In the genomic region with DNA sequence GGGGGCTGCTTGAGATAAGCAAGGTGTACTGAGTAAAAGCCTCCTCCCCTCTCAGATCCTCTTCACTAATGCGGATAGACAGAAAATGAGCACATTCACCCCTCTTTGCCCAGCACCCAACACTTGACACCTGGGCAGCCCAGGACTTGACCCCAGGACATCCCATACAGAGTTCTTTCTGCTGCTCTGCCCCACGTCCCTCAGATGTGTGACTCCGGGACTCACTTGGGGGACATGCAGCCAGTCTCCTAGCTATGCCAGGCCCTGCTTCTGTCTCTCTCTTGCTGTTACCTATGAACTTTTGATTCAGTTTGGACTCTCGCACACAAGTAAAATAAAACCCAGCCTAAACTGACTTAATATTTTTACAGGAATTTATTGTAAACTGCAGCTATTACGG, we compare ENCODE assay signal across 32 cellular contexts.
"Had no signal": no experiment of that assay in that cellular context is flagged by ENCODE, and none has a peak within 500 bp of the region (broad histone marks: within the 10 kb centered on the region; RNA-seq: fewer than 3 reads in every experiment).

No MANE protein-coding gene starts in this region.

- H3K27me3 ChIP-seq: adrenal gland, ascending aorta, body of pancreas, breast epithelium, cardiac muscle cell had no signal

- H3K36me3 ChIP-seq: adrenal gland, ascending aorta, brain microvascular endothelial cell, breast epithelium, cardiac muscle cell had no signal

- H3K9me3 ChIP-seq: adrenal gland, ascending aorta, body of pancreas, breast epithelium had no signal

- DNase-seq: activated effector memory CD4-positive, alpha-beta T cell treated with anti-CD3 and anti-CD28 coated beads, Interleukin-2, amount 50 U/mL, for 16 hours; activated effector memory CD4-positive, alpha-beta T cell treated with Interleukin-2 at 50 U/mL for 16 hours; activated gamma-delta T cell; activated gamma-delta T cell treated with Interleukin-2 at 50 U/mL for 16 hours; activated naive CD4-positive, alpha-beta T cell; activated naive CD4-positive, alpha-beta T cell treated with anti-CD3 and anti-CD28 coated beads for 36 hours; activated naive CD4-positive, alpha-beta T cell treated with anti-CD3 and anti-CD28 coated beads, Interleukin-2, amount 10 ng/mL, durations not matched to agents 7 days and 5 days; activated naive CD4-positive, alpha-beta T cell treated with anti-CD3 and anti-CD28 coated beads, Interleukin-2, amount 50 U/mL, for 16 hours; activated naive CD4-positive, alpha-beta T cell treated with Interleukin-2 at 50 U/mL for 16 hours; activated naive CD8-positive, alpha-beta T cell treated with anti-CD3 and anti-CD28 coated beads for 36 hours; activated naive CD8-positive, alpha-beta T cell treated with anti-CD3 and anti-CD28 coated beads, Interleukin-2, amount 10 ng/mL, durations not matched to agents 7 days and 5 days; activated naive CD8-positive, alpha-beta T cell treated with anti-CD3 and anti-CD28 coated beads, Interleukin-2, amount 50 U/mL, for 24 hours; activated T-cell treated with anti-CD3 and anti-CD28 coated beads, Interleukin-2, amount 50 U/mL, for 1 hour; activated T-cell treated with anti-CD3 and anti-CD28 coated beads, Interleukin-2, amount 50 U/mL, for 24 hours; activated T-cell treated with anti-CD3 and anti-CD28 coated beads, Interleukin-2, amount 50 U/mL, for 4 hours; activated T-cell treated with anti-CD3 and anti-CD28 coated beads, Interleukin-2, amount 50 U/mL, for 48 hours; activated T-cell treated with anti-CD3 and anti-CD28 coated beads, Interleukin-2, amount 50 U/mL, for 72 hours; adrenal gland; amniotic stem cell; amygdala; anterior cingulate cortex; aorta; body of pancreas; brain microvascular endothelial cell; caudate nucleus; central memory CD4-positive, alpha-beta T cell; cerebellar nuclear complex had no signal

- H3K27ac ChIP-seq: adrenal gland, ascending aorta, body of pancreas, brain microvascular endothelial cell, breast epithelium, cardiac muscle cell had no signal

- H3K4me3 ChIP-seq: adrenal gland, ascending aorta, body of pancreas, breast epithelium, cardiac muscle cell had no signal

- H3K4me1 ChIP-seq: adrenal gland, ascending aorta, body of pancreas, breast epithelium had no signal

- ATAC-seq: activated naive CD4-positive, alpha-beta T cell treated with anti-CD3 and anti-CD28 coated beads, Interleukin-2, amount 50 U/mL, for 72 hours; activated naive CD8-positive, alpha-beta T cell treated with anti-CD3 and anti-CD28 coated beads, Interleukin-2, amount 50 U/mL, for 24 hours; activated T-cell treated with anti-CD3 and anti-CD28 coated beads, Interleukin-2, amount 50 U/mL, for 4 hours; activated T-cell treated with anti-CD3 and anti-CD28 coated beads, Interleukin-2, amount 50 U/mL, for 72 hours; activated T-helper 17 cell treated with anti-CD3 and anti-CD28 coated beads, Interleukin-2, amount 50 U/mL, for 72 hours; body of pancreas had no signal
